ENCODE assay signal across 25 cellular contexts in the genomic region with DNA sequence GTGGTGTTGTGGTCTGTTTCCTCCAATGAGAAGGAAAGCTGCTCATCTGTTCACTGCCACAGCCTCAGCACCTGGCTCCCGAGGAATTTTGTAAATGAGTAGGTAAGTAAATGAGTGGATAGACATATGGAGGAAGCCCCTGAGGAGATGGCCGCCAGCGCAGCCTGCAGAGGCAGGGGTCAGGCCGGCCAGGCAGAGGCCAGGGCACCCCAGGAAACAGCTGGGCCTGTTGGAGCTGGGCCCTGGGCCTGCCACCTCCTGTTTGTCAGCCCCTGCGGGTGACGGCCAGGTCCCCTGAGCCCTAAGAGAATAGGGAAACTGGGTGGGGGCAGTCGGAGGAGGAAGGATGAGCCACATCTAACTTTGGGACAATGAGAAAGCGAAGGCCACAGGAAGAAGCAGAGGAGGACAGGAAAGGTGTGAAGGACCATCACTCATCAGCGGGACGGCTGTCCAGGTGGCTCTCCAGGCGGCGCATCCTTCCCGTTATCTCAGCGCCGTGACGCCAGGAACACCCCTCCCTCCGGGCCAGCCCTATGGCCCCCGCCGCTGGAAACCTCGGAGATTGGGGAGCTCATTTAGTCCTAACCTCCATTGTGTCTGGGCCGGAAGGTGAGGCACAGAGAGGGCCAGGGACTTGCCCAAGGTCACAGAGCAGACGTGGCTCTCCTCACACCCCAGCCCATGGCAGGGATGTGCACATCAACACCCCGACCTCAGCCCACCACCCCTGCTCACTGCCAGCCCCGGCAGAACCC.
DNase-seq lines count a peak whose midpoint lies in the region; ATAC-seq and TF ChIP-seq lines count a peak whose summit lies in the region.
"Had no signal": no experiment of that assay in that cellular context is flagged by ENCODE, and none has a peak within 500 bp of the region (broad histone marks: within the 10 kb centered on the region; RNA-seq: fewer than 3 reads in every experiment).

No MANE protein-coding gene starts in this region.

- no peak overlapping the region for H2BK12ac ChIP-seq in mesenchymal stem cell (ENCODE audit: low read length in 2 of 2)

- DNase-seq in left ventricle myocardium superior (peak; percentile 26), heart right ventricle (no peak), mesenchymal stem cell (no peak), thyroid gland (peak; percentile 10 to 29), NK-92 (lab: John Stamatoyannopoulos, UW; ENCODE audit: unreplicated experiment) (no peak), Ammon's horn (ENCODE audit: low spot score) (no peak)
- DNase-seq: 8988T; ACHN; CD4-positive, alpha-beta T cell; DMS53; H9; IMR-90; KG1; MG63; NCI-H1105 treated with DMSO at 0.1 percent for 48 hours; NCI-H146; NCI-H1930; NCI-H2107; NCI-H524; NCI-H774; RPMI8226; SHP77 treated with DMSO at 0.1 percent for 48 hours had no signal

- no peak overlapping the region for H2AK5ac ChIP-seq in mesenchymal stem cell (ENCODE audit: low read length, severe bottlenecking)

- TF ChIP-seq CTCF in heart right ventricle (IDR thresholded peaks at IDR 0.05) (no peak), brain (conservative IDR thresholded peaks at IDR 0.05) (no peak), thyroid gland (IDR thresholded peaks at IDR 0.05) (no peak)

- H3K14ac ChIP-seq in mesenchymal stem cell (ENCODE audit: low read length in 2 of 2): no peak overlapping the region

- H2BK120ac ChIP-seq in mesenchymal stem cell (ENCODE audit: low read depth, low read length): no peak overlapping the region

- no peaks in the 10 kb centered on the region for H3K36me3 ChIP-seq in heart right ventricle
- no peaks in the 10 kb centered on the region for H3K36me3 ChIP-seq in mesenchymal stem cell (ENCODE audit: control insufficient read depth in 1 of 2, insufficient read depth in 2 of 2, low read depth in 1 of 2, low read length in 2 of 2)
- no peaks in the 10 kb centered on the region for H3K36me3 ChIP-seq in thyroid gland
- H3K36me3 ChIP-seq: MG63 had no signal

- no peak overlapping the region for H3K4me3 ChIP-seq in heart right ventricle
- no peak overlapping the region for H3K4me3 ChIP-seq in mesenchymal stem cell (ENCODE audit: insufficient read depth in 1 of 2, low read depth in 1 of 2, low read length in 2 of 2)
- H3K4me3 ChIP-seq in thyroid gland (replicated peaks in 1 of 3): no peak overlapping the region
- H3K4me3 ChIP-seq: GM23338, MG63 had no signal

- ATAC-seq in left ventricle myocardium superior (no peak), heart right ventricle (no peak), GM18519 (IDR thresholded peaks at IDR 0.05; ENCODE audit: low FRiP score, unreplicated experiment) (no peak)
- ATAC-seq: GM23338 had no signal

- H3K27ac ChIP-seq in heart right ventricle (peak overlapping the region in 2 of 10 donors; percentile 78 to 80), mesenchymal stem cell (ENCODE audit: low read length, poor library complexity, severe bottlenecking) (no peak overlapping the region), thyroid gland (no peak overlapping the region)

- peak overlapping the region; percentile 27 for H4K91ac ChIP-seq in mesenchymal stem cell (ENCODE audit: low read length)

- H3K9ac ChIP-seq in mesenchymal stem cell (ENCODE audit: low read length): no peak overlapping the region

- no peaks in the 10 kb centered on the region for H3K36me3 Mint-ChIP-seq in brain

- no peak overlapping the region for H2BK15ac ChIP-seq in mesenchymal stem cell (ENCODE audit: low read depth, poor library complexity, severe bottlenecking)

- H3K4me1 ChIP-seq in heart right ventricle (peaks cover 0 to 45% (median 10%) of the 10 kb centered on the region in 9 donors), mesenchymal stem cell (ENCODE audit: control insufficient read depth, insufficient read depth, low read depth, low read length) (peaks cover 5% of the 10 kb centered on the region), thyroid gland (no peaks in the 10 kb centered on the region)

- no peak overlapping the region for H3K18ac ChIP-seq in mesenchymal stem cell (ENCODE audit: low read depth in 1 of 2, low read length in 2 of 2)

- no peak overlapping the region for H2BK5ac ChIP-seq in mesenchymal stem cell (ENCODE audit: low read depth, low read length, poor library complexity, severe bottlenecking)

- H3K4ac ChIP-seq in mesenchymal stem cell (ENCODE audit: low read depth in 1 of 2, low read length in 2 of 2): no peak overlapping the region

- intact Hi-C loops in left ventricle myocardium superior (cut with micrococcal nuclease): no loop called here
- intact Hi-C loops in heart right ventricle (cut with DNase I): loop anchor here in 3 of 10 donors (5.0 to 10.0 kb wide), 4 partner anchors 115 to 145 kb away; a partner anchor contains a TSS
- intact Hi-C loops in thyroid gland (cut with DNase I): no loop called here

- no peak overlapping the region for H4K8ac ChIP-seq in mesenchymal stem cell (ENCODE audit: low read length)

- H3K23ac ChIP-seq in mesenchymal stem cell (ENCODE audit: low read length in 2 of 2): no peak overlapping the region

- H3K27me3 ChIP-seq in heart right ventricle: peaks cover 0 to 3% (median 0%) of the 10 kb centered on the region in 7 donors
- peaks cover 41 to 48% of the 10 kb centered on the region in 2 experiments for H3K27me3 ChIP-seq in mesenchymal stem cell (ENCODE audit: control insufficient read depth in 1 of 2, insufficient read depth in 1 of 2, low read length in 2 of 2)
- H3K27me3 ChIP-seq in thyroid gland: no peaks in the 10 kb centered on the region
- H3K27me3 ChIP-seq: MG63 had no signal

- H3K4me2 ChIP-seq in mesenchymal stem cell (ENCODE audit: low read length, poor library complexity, severe bottlenecking): no peak overlapping the region
- H3K4me2 ChIP-seq: GM23338 had no signal

- H2AFZ ChIP-seq in mesenchymal stem cell (ENCODE audit: low read depth, low read length): no peak overlapping the region
- H2AFZ ChIP-seq: GM23338 had no signal

- peaks cover 77% of the 10 kb centered on the region for H3K4me1 Mint-ChIP-seq in brain

- H3K4me3 Mint-ChIP-seq in brain: no peak overlapping the region
- H3K4me3 Mint-ChIP-seq: CD4-positive, alpha-beta T cell; GM23338; H9 had no signal

- peak overlapping the region in 3 of 5 experiments; percentile 68 to 84 (median 73) for H3K27ac Mint-ChIP-seq in brain
- H3K27ac Mint-ChIP-seq: CD4-positive, alpha-beta T cell; GM23338 had no signal

- H3K9me3 Mint-ChIP-seq in brain: no peaks in the 10 kb centered on the region
- H3K9me3 Mint-ChIP-seq: CD4-positive, alpha-beta T cell; GM23338; H9 had no signal

- H3K27me3 Mint-ChIP-seq in brain: no peaks in the 10 kb centered on the region
- H3K27me3 Mint-ChIP-seq: CD4-positive, alpha-beta T cell had no signal

- no peaks in the 10 kb centered on the region for H3K79me1 ChIP-seq in mesenchymal stem cell (replicated peaks; ENCODE audit: low read length, poor library complexity, severe bottlenecking)

- WGBS in heart right ventricle, 2 donors: 60 to 73% methylated on average over 24 of the region's 24 CpGs
- WGBS in mesenchymal stem cell: 88% methylated on average over 24 of the region's 24 CpGs
- WGBS in thyroid gland, 2 donors: 79 to 81% methylated on average over 22 to 24 of the region's 24 CpGs

- no peak for TF ChIP-seq POLR2A in thyroid gland (IDR thresholded peaks at IDR 0.05)

- H3K9me3 ChIP-seq in heart right ventricle: no peaks in the 10 kb centered on the region
- H3K9me3 ChIP-seq in mesenchymal stem cell (ENCODE audit: control insufficient read depth, low read length): no peaks in the 10 kb centered on the region
- H3K9me3 ChIP-seq in thyroid gland: no peaks in the 10 kb centered on the region
- H3K9me3 ChIP-seq: MG63 had no signal

Comparison
In these comparisons a context has a peak if more than half of its experiments do, and no peak if none do; other contexts are left out.
1. DNase-seq: peak in left ventricle myocardium superior (single experiment) and thyroid gland (2 of 2); none in heart right ventricle (0 of 2), mesenchymal stem cell (single experiment), NK-92 (single experiment) and Ammon's horn (single experiment).